In genomic region chr6:15403094-15403493, GRCh38 we compare ENCODE assay signal across 15 cellular contexts.
DNase-seq lines count a peak whose midpoint lies in the region; ATAC-seq, FAIRE-seq and TF ChIP-seq lines count a peak whose summit lies in the region.
"Had no signal": no experiment of that assay in that cellular context is flagged by ENCODE, and none has a peak within 500 bp of the region (broad histone marks: within the 10 kb centered on the region; RNA-seq: fewer than 3 reads in every experiment).

No MANE protein-coding gene starts in this region.

- no TSS peak for BruUV-seq in K562 (replicated peaks; lab: Mats Ljungman, UMichigan)

- H3K27ac ChIP-seq in right atrium auricular region (peak overlapping the region; percentile 79 to 80), K562 (ENCODE audit: extremely low read depth, low read depth, low read length) (no peak overlapping the region; the same call in 2 of the 3 replicates)

- H3K36me3 ChIP-seq in right atrium auricular region: no peaks in the 10 kb centered on the region
- H3K36me3 ChIP-seq in K562 (ENCODE audit: control insufficient read depth, insufficient read depth, low read length): no peaks in the 10 kb centered on the region

- no peak overlapping the region for H3K4me2 ChIP-seq in K562 (ENCODE audit: insufficient read depth, low read length)

- no peak for FAIRE-seq in K562 (lab: Jason Lieb, UNC)
- FAIRE-seq: frontal cortex had no signal

- peaks cover 45% of the 10 kb centered on the region for H4K20me1 ChIP-seq in K562 (replicated peaks; ENCODE audit: control insufficient read depth, insufficient read depth, low read length)

- no peak for ATAC-seq in Right ventricle myocardium inferior
- ATAC-seq in K562: no peak
- no peak for ATAC-seq in naive thymus-derived CD8-positive, alpha-beta T cell

- H3K27ac Mint-ChIP-seq in naive thymus-derived CD8-positive, alpha-beta T cell: peak overlapping the region; percentile 1 to 82 (median 54)
- H3K27ac Mint-ChIP-seq in type B pancreatic cell: peak overlapping the region; percentile 44

- TF ChIP-seq CTCF in right atrium auricular region (IDR thresholded peaks at IDR 0.05): no peak
- no peak for TF ChIP-seq CTCF in K562 (IDR thresholded peaks at IDR 0.05 in 2 of 3, conservative IDR thresholded peaks at IDR 0.05 in 1 of 3; ENCODE audit: insufficient read depth in 2 of 3, low read depth in 1 of 3, low read length in 3 of 3)
- no peak for TF ChIP-seq CTCF in type B pancreatic cell (conservative IDR thresholded peaks at IDR 0.05)

- no peaks in the 10 kb centered on the region for H3K9me1 ChIP-seq in K562 (ENCODE audit: control insufficient read depth, insufficient read depth, low read length)

- no peaks in the 10 kb centered on the region for H3K9me3 Mint-ChIP-seq in naive thymus-derived CD8-positive, alpha-beta T cell
- H3K9me3 Mint-ChIP-seq in type B pancreatic cell: no peaks in the 10 kb centered on the region

- POLR2A ChIA-PET in K562 (lab: Yijun Ruan, JAX): interaction anchor here (0.8 to 1.3 kb wide), 4 partner anchors 9 to 192 kb away, joined by 3 to 5 read pairs (median 4); no protein-coding TSS in a partner anchor
- POLR2A ChIA-PET in naive thymus-derived CD8-positive, alpha-beta T cell (lab: Charles Lee): no interaction called here

- no peak for TF ChIP-seq EP300 in K562 (IDR thresholded peaks at IDR 0.05; ENCODE audit: low read length)

- intact Hi-C loops in Right ventricle myocardium inferior (cut with DNase I) (loop anchor here (5.0 to 10.0 kb wide), 2 partner anchors 39 to 82 kb away; no protein-coding TSS in a partner anchor), K562 (cut with micrococcal nuclease) (no loop called here)

- H3K4me1 Mint-ChIP-seq in naive thymus-derived CD8-positive, alpha-beta T cell: peaks cover 45 to 98% (median 81%) of the 10 kb centered on the region in 4 donors
- H3K4me1 Mint-ChIP-seq in type B pancreatic cell (ENCODE audit: unreplicated experiment): peaks cover 76% of the 10 kb centered on the region

- 71% methylated on average over 2 of the region's 2 CpGs for WGBS in K562 (ENCODE audit: insufficient coverage, low coverage, missing lambda C conversion rate)

- no peak overlapping the region for H3K4me3 ChIP-seq in right atrium auricular region
- no peak overlapping the region for H3K4me3 ChIP-seq in K562

- TF ChIP-seq RAD21 in K562 (CRISPR knock-in tag; conservative IDR thresholded peaks at IDR 0.05 in 1 of 2, IDR thresholded peaks at IDR 0.05 in 1 of 2): no peak

- no peaks in the 10 kb centered on the region for H3K27me3 Mint-ChIP-seq in naive thymus-derived CD8-positive, alpha-beta T cell
- H3K27me3 Mint-ChIP-seq in type B pancreatic cell: no peaks in the 10 kb centered on the region

- peak overlapping the region in 8 of 10 donors; percentile 8 to 80 (median 53) for H3K4me3 Mint-ChIP-seq in naive thymus-derived CD8-positive, alpha-beta T cell
- H3K4me3 Mint-ChIP-seq in type B pancreatic cell: peak overlapping the region; percentile 74

- H2AFZ ChIP-seq in K562 (ENCODE audit: low read depth, low read length): no peak overlapping the region

- H3K27me3 ChIP-seq in right atrium auricular region (no peaks in the 10 kb centered on the region), K562 (ENCODE audit: control insufficient read depth in 2 of 2, insufficient read depth in 2 of 2, low read length in 2 of 2) (no peaks in the 10 kb centered on the region)

- no peaks in the 10 kb centered on the region for H3K9me3 ChIP-seq in right atrium auricular region
- H3K9me3 ChIP-seq in K562 (replicated peaks; ENCODE audit: control insufficient read depth, insufficient read depth, low read depth, low read length): no peaks in the 10 kb centered on the region

- no peaks in the 10 kb centered on the region for H3K36me3 Mint-ChIP-seq in naive thymus-derived CD8-positive, alpha-beta T cell
- H3K36me3 Mint-ChIP-seq in type B pancreatic cell: peaks cover 4% of the 10 kb centered on the region

- CTCF ChIA-PET in K562 (lab: Yijun Ruan, JAX; ENCODE audit: low intra/inter-chr PET ratio): no interaction called here

- in situ Hi-C loops in K562 (cut with MboI): no loop called here

- H3K9ac ChIP-seq in K562 (ENCODE audit: insufficient read depth in 1 of 2, low read depth in 2 of 2, low read length in 2 of 2): no peak overlapping the region

- no peak for DNase-seq in right atrium auricular region (ENCODE audit: low spot score)
- DNase-seq in Right ventricle myocardium inferior (ENCODE audit: missing footprints): no peak
- no peak for DNase-seq in K562 (ENCODE audit: extremely low read depth in 1 of 4, low spot score in 3 of 4)
- DNase-seq in naive thymus-derived CD8-positive, alpha-beta T cell: no peak
- no peak for DNase-seq in type B pancreatic cell (ENCODE audit: extremely low spot score, unreplicated experiment)
- DNase-seq in NCI-H2227 treated with DMSO at 0.1 percent for 48 hours (lab: John Stamatoyannopoulos, UW): no peak
- DNase-seq in GM19238 (ENCODE audit: insufficient read length, low spot score): no peak
- no peak for DNase-seq in D341Med (ENCODE audit: low spot score)
- DNase-seq: activated CD4-positive, alpha-beta T cell treated with anti-CD3 and anti-CD28 coated beads for 48 hours; amniotic stem cell; kidney glomerular epithelial cell; NCI-H2171; occipital lobe; stimulated activated CD8-positive, alpha-beta memory T cell treated with anti-CD3 and anti-CD28 coated beads, Interleukin-4, amount 100 ng/mL, for 48 hours had no signal

- H3K4me1 ChIP-seq in right atrium auricular region (peaks cover 0 to 74% of the 10 kb centered on the region in 2 donors), K562 (replicated peaks in 1 of 2; ENCODE audit: control insufficient read depth in 2 of 2, insufficient read depth in 2 of 2, low read length in 2 of 2) (peaks cover 17 to 65% of the 10 kb centered on the region in 2 experiments; a peak in 4 of 5 replicates)

- TF ChIP-seq POLR2A in K562 (conservative IDR thresholded peaks at IDR 0.05): no peak

- peaks cover 98% of the 10 kb centered on the region for H3K79me2 ChIP-seq in K562 (ENCODE audit: control insufficient read depth, insufficient read depth, low read length)

TF ChIP-seq in K562, 482 proteins besides CTCF, POLR2A, EP300 and RAD21 (continues in another document):
- TF ChIP-seq ZNF584 (CRISPR knock-in tag; IDR thresholded peaks at IDR 0.05; ENCODE audit: low read depth) (no peak), ZBTB40 (IDR thresholded peaks at IDR 0.05) (peak; percentile 66), ZBTB40 (CRISPR knock-in tag; IDR thresholded peaks at IDR 0.05) (no peak)
